3 cellular contexts compared by ENCODE assay signal in genomic region chr1:21823206-21823979, GRCh38.
TF ChIP-seq lines count a peak whose summit lies in the region.

No MANE protein-coding gene starts in this region.

TF ChIP-seq in SK-N-SH, 30 proteins besides CTCF, POLR2A, EP300 and RAD21:
- no peak for TF ChIP-seq RXRA (IDR thresholded peaks at IDR 0.05; ENCODE audit: borderline replicate concordance, low read depth)
- TF ChIP-seq GATA2 (CRISPR knock-in tag; IDR thresholded peaks at IDR 0.05), result no peak
- TF ChIP-seq ELF1 (IDR thresholded peaks at IDR 0.05), result no peak

TF ChIP-seq in SK-N-SH treated with all-trans-retinoic acid at 6 μM for 48 hours, 23 proteins besides CTCF, POLR2A, EP300 and RAD21:
- TF ChIP-seq ZNF8 (CRISPR knock-in tag; IDR thresholded peaks at IDR 0.05), result no peak
- TF ChIP-seq CREB5 (CRISPR knock-in tag; IDR thresholded peaks at IDR 0.05; ENCODE audit: low read depth), result no peak
- no peak for TF ChIP-seq ESRRG (CRISPR knock-in tag; IDR thresholded peaks at IDR 0.05)
- TF ChIP-seq PPARA (CRISPR knock-in tag; IDR thresholded peaks at IDR 0.05; ENCODE audit: borderline replicate concordance), result no peak
- TF ChIP-seq BACH2 (CRISPR knock-in tag; IDR thresholded peaks at IDR 0.05; ENCODE audit: borderline replicate concordance), result no peak
- no peak for TF ChIP-seq RARB (CRISPR knock-in tag; IDR thresholded peaks at IDR 0.05)
- TF ChIP-seq ZFP3 (CRISPR knock-in tag; IDR thresholded peaks at IDR 0.05), result no peak
- TF ChIP-seq ZC3H10 (CRISPR knock-in tag; IDR thresholded peaks at IDR 0.05), result no peak
- TF ChIP-seq TSHZ2 (CRISPR knock-in tag; IDR thresholded peaks at IDR 0.05), result no peak
- TF ChIP-seq OSR1 (CRISPR knock-in tag; IDR thresholded peaks at IDR 0.05), result no peak
TF ChIP-seq in SK-N-SH treated with all-trans-retinoic acid at 6 μM for 48 hours: peak in this region for 0.

TF ChIP-seq in H1, 55 proteins besides CTCF, POLR2A, EP300 and RAD21:
- TF ChIP-seq TAF1 (IDR thresholded peaks at IDR 0.05; ENCODE audit: low read depth, low read length) (no peak), CEBPB (IDR thresholded peaks at IDR 0.05; ENCODE audit: low read depth, low read length) (no peak), KDM1A (IDR thresholded peaks at IDR 0.05; ENCODE audit: borderline replicate concordance, low read length) (no peak)
